ENCODE assay signal across 14 cellular contexts in the genomic region with DNA sequence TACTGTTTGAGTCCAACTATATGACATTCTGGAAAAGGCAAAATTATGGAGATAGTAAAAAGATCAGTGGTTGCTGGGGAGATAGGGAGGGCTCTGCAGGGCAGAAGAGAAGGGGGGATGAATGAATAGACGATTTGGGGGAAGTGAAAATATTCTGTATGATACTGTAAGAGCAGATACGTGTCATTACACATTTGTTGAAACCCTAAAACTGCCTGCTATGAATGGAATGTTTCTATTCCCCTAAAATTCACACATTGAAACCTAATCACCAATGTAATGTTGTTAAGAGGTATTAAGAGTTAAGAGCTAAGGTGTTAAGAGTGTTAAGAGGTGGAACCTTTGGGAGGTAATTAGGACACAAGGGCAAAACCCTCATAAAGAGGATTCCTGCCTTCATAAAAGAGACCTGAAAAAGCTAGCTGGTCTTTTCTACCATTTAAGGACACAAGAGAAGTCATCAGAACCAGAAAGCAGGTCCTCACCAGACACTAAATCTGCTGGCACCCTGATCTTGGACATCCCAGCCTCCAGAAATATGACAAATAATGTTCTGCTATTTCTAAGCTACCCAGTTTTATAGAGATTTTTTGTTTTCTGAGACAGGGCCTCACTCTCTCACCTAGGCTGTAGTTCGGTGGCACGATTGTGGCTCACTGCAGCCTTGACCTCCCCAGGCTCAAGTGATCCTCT.
DNase-seq lines count a peak whose midpoint lies in the region; ATAC-seq and TF ChIP-seq lines count a peak whose summit lies in the region.
"Had no signal": no experiment of that assay in that cellular context is flagged by ENCODE, and none has a peak within 500 bp of the region (broad histone marks: within the 10 kb centered on the region; RNA-seq: fewer than 3 reads in every experiment).

No MANE protein-coding gene starts in this region.

- TF ChIP-seq POLR2A in ovary (IDR thresholded peaks at IDR 0.05): no peak

- no peak overlapping the region for H3K4me3 Mint-ChIP-seq in naive thymus-derived CD4-positive, alpha-beta T cell
- H3K4me3 Mint-ChIP-seq in progenitor cell of endocrine pancreas (ENCODE audit: low read depth): no peak overlapping the region
- H3K4me3 Mint-ChIP-seq: activated CD4-positive, alpha-beta T cell treated with anti-CD3 and anti-CD28 coated beads, Interleukin-2, amount 10 ng/mL, durations not matched to agents 24 days and 14 days; activated naive CD8-positive, alpha-beta T cell treated with anti-CD3 and anti-CD28 coated beads for 36 hours had no signal

- H3K4me3 ChIP-seq in naive thymus-derived CD4-positive, alpha-beta T cell (ENCODE audit: low read length): no peak overlapping the region
- no peak overlapping the region for H3K4me3 ChIP-seq in ovary
- H3K4me3 ChIP-seq: vagina had no signal

- H3K9me3 Mint-ChIP-seq in naive thymus-derived CD4-positive, alpha-beta T cell: no peaks in the 10 kb centered on the region
- no peaks in the 10 kb centered on the region for H3K9me3 Mint-ChIP-seq in progenitor cell of endocrine pancreas (ENCODE audit: low read depth)
- H3K9me3 Mint-ChIP-seq: activated CD4-positive, alpha-beta T cell treated with anti-CD3 and anti-CD28 coated beads, Interleukin-2, amount 10 ng/mL, durations not matched to agents 24 days and 14 days; activated naive CD8-positive, alpha-beta T cell treated with anti-CD3 and anti-CD28 coated beads for 36 hours had no signal

- no peak overlapping the region for H3K27ac ChIP-seq in naive thymus-derived CD4-positive, alpha-beta T cell (ENCODE audit: low read depth, low read length)
- H3K27ac ChIP-seq in ovary: no peak overlapping the region
- H3K27ac ChIP-seq: vagina had no signal

- no peaks in the 10 kb centered on the region for H3K9me3 ChIP-seq in naive thymus-derived CD4-positive, alpha-beta T cell (ENCODE audit: control insufficient read depth in 2 of 3, low read length in 3 of 3)
- no peaks in the 10 kb centered on the region for H3K9me3 ChIP-seq in ovary
- H3K9me3 ChIP-seq: vagina had no signal

- TF ChIP-seq EP300 in ovary (IDR thresholded peaks at IDR 0.05): no peak

- peaks cover 0 to 9% (median 2%) of the 10 kb centered on the region in 3 experiments for H3K36me3 ChIP-seq in naive thymus-derived CD4-positive, alpha-beta T cell (ENCODE audit: control insufficient read depth in 2 of 3, insufficient read depth in 3 of 3, low read length in 3 of 3)
- H3K36me3 ChIP-seq in ovary: no peaks in the 10 kb centered on the region

- no peak for DNase-seq in naive thymus-derived CD4-positive, alpha-beta T cell
- DNase-seq in ovary (no peak), progenitor cell of endocrine pancreas (ENCODE audit: low spot score, unreplicated experiment) (no peak), HK-2 (ENCODE audit: unreplicated experiment) (no peak)
- DNase-seq: activated CD4-positive, alpha-beta T cell treated with anti-CD3 and anti-CD28 coated beads, Interleukin-2, amount 10 ng/mL, durations not matched to agents 24 days and 14 days; activated naive CD8-positive, alpha-beta T cell treated with anti-CD3 and anti-CD28 coated beads for 36 hours; DMS153; head of caudate nucleus; mesenchymal stem cell; NCI-H2171 had no signal

- H3K27ac Mint-ChIP-seq in naive thymus-derived CD4-positive, alpha-beta T cell: peak overlapping the region in 5 of 9 donors; percentile 1 to 71 (median 22)
- no peak overlapping the region for H3K27ac Mint-ChIP-seq in progenitor cell of endocrine pancreas
- H3K27ac Mint-ChIP-seq: activated CD4-positive, alpha-beta T cell treated with anti-CD3 and anti-CD28 coated beads, Interleukin-2, amount 10 ng/mL, durations not matched to agents 24 days and 14 days; activated naive CD8-positive, alpha-beta T cell treated with anti-CD3 and anti-CD28 coated beads for 36 hours had no signal

- TF ChIP-seq CTCF in ovary (IDR thresholded peaks at IDR 0.05): no peak
- no peak for TF ChIP-seq CTCF in progenitor cell of endocrine pancreas (IDR thresholded peaks at IDR 0.05; ENCODE audit: unreplicated experiment)

- H3K4me1 ChIP-seq in naive thymus-derived CD4-positive, alpha-beta T cell (ENCODE audit: control insufficient read depth in 2 of 2, insufficient read depth in 2 of 2, low read length in 2 of 2): no peaks in the 10 kb centered on the region
- no peaks in the 10 kb centered on the region for H3K4me1 ChIP-seq in ovary (ENCODE audit: insufficient read depth)
- H3K4me1 ChIP-seq: vagina had no signal

- H3K4me1 Mint-ChIP-seq in naive thymus-derived CD4-positive, alpha-beta T cell: peaks cover 0 to 7% (median 0%) of the 10 kb centered on the region in 7 donors
- H3K4me1 Mint-ChIP-seq in progenitor cell of endocrine pancreas (ENCODE audit: low read depth): no peaks in the 10 kb centered on the region
- H3K4me1 Mint-ChIP-seq: activated CD4-positive, alpha-beta T cell treated with anti-CD3 and anti-CD28 coated beads, Interleukin-2, amount 10 ng/mL, durations not matched to agents 24 days and 14 days had no signal

- POLR2A ChIA-PET in naive thymus-derived CD4-positive, alpha-beta T cell (lab: Charles Lee): interaction anchor here (0.6 kb wide), 1 partner anchor 141 kb away, joined by 4 read pairs; no protein-coding TSS in a partner anchor

- no peaks in the 10 kb centered on the region for H3K27me3 Mint-ChIP-seq in naive thymus-derived CD4-positive, alpha-beta T cell
- no peaks in the 10 kb centered on the region for H3K27me3 Mint-ChIP-seq in progenitor cell of endocrine pancreas
- H3K27me3 Mint-ChIP-seq: activated CD4-positive, alpha-beta T cell treated with anti-CD3 and anti-CD28 coated beads, Interleukin-2, amount 10 ng/mL, durations not matched to agents 24 days and 14 days; activated naive CD8-positive, alpha-beta T cell treated with anti-CD3 and anti-CD28 coated beads for 36 hours had no signal

- WGBS in ovary, 3 donors: 66 to 73% (median 72%) methylated on average over 4 of the region's 4 CpGs

- CTCF ChIA-PET in naive thymus-derived CD4-positive, alpha-beta T cell (lab: Charles Lee): no interaction called here

- no peaks in the 10 kb centered on the region for H3K27me3 ChIP-seq in naive thymus-derived CD4-positive, alpha-beta T cell (ENCODE audit: control insufficient read depth in 2 of 2, insufficient read depth in 2 of 2, low read length in 2 of 2)
- H3K27me3 ChIP-seq in ovary: no peaks in the 10 kb centered on the region
- H3K27me3 ChIP-seq: vagina had no signal

- H3K36me3 Mint-ChIP-seq in naive thymus-derived CD4-positive, alpha-beta T cell: peaks cover 3 to 39% (median 5%) of the 10 kb centered on the region in 5 donors
- H3K36me3 Mint-ChIP-seq in progenitor cell of endocrine pancreas (ENCODE audit: insufficient read depth): peaks cover 14% of the 10 kb centered on the region

- ATAC-seq in GM18867 (IDR thresholded peaks at IDR 0.05; ENCODE audit: unreplicated experiment) (peak; percentile 62), GM21619 (IDR thresholded peaks at IDR 0.05; ENCODE audit: unreplicated experiment) (peak; percentile 78), HG03432 (IDR thresholded peaks at IDR 0.05; ENCODE audit: unreplicated experiment) (peak; percentile 87)
- no peak for ATAC-seq in naive thymus-derived CD4-positive, alpha-beta T cell

- intact Hi-C loops in naive thymus-derived CD4-positive, alpha-beta T cell (cut with micrococcal nuclease): no loop called here
- intact Hi-C loops in ovary (cut with DNase I): no loop called here
